Comparison of ENCODE assay signal across 1 cellular context in genomic region chr18:45793295-45793965, GRCh38.
TF ChIP-seq lines count a peak whose summit lies in the region.

No MANE protein-coding gene starts in this region.

TF ChIP-seq in GM12878, 131 proteins besides CTCF, POLR2A, EP300 and RAD21:
- TF ChIP-seq DPF2 (IDR thresholded peaks at IDR 0.05) (no peak), PAX8 (IDR thresholded peaks at IDR 0.05) (no peak), ESRRA (IDR thresholded peaks at IDR 0.05; ENCODE audit: low read length) (no peak), CHD1 (IDR thresholded peaks at IDR 0.05; ENCODE audit: low read depth, low read length) (no peak), BCL11A (IDR thresholded peaks at IDR 0.05; ENCODE audit: low read depth, low read length) (no peak), E2F4 (IDR thresholded peaks at IDR 0.05; ENCODE audit: low read depth, low read length) (no peak), NBN (IDR thresholded peaks at IDR 0.05) (no peak), NR2C1 (IDR thresholded peaks at IDR 0.05) (no peak), RB1 (IDR thresholded peaks at IDR 0.05; ENCODE audit: borderline replicate concordance) (no peak)
